ENCODE assay signal across 12 cellular contexts in the genomic region with DNA sequence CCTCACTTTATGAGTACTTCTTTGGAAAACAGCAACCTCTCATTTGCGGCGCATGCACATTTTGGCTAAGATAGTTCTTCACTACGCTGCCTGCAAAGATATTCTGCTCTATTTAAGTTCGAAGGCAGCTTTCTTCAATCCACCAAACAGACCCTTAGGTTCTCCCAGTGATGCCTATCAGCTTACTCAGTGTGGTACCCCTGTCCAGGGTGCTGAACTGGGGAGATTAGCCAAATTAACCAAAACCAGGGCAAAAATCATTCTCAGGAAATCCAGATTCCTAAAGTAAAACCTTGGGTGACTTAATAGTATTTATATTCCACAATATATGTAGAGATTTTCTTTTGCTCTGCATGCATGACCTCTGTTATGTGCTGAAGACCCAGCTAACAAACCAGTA.
A peak's percentile ranks its signal among the peaks of the same experiment; 100 is the strongest.
DNase-seq lines count a peak whose midpoint lies in the region; ATAC-seq and TF ChIP-seq lines count a peak whose summit lies in the region.
"Had no signal": no experiment of that assay in that cellular context is flagged by ENCODE, and none has a peak within 500 bp of the region (broad histone marks: within the 10 kb centered on the region; RNA-seq: fewer than 3 reads in every experiment).

No MANE protein-coding gene starts in this region.

- H3K36me3 ChIP-seq in psoas muscle (ENCODE audit: insufficient read depth in 1 of 2, low read depth in 1 of 2): no peaks in the 10 kb centered on the region

- TF ChIP-seq CTCF in fibroblast of villous mesenchyme (IDR thresholded peaks at IDR 0.05; ENCODE audit: insufficient read depth, low read depth, low read length): no peak
- no peak for TF ChIP-seq CTCF in lower leg skin (IDR thresholded peaks at IDR 0.05)
- TF ChIP-seq CTCF in psoas muscle (IDR thresholded peaks at IDR 0.05): no peak

- ATAC-seq in GM19351 (IDR thresholded peaks at IDR 0.05; ENCODE audit: unreplicated experiment): no peak
- ATAC-seq in psoas muscle: no peak
- ATAC-seq: stimulated activated effector memory CD8-positive, alpha-beta T cell treated with anti-CD3 and anti-CD28 coated beads, Interleukin-12 subunit alpha, Interleukin-12 subunit beta, amount 100 ng/mL, for 72 hours had no signal

- no peaks in the 10 kb centered on the region for H3K9me3 ChIP-seq in psoas muscle

- DNase-seq in stimulated activated CD4-positive, alpha-beta T cell treated with anti-CD3 and anti-CD28 coated beads, Interleukin-15, amount 100 ng/mL, for 24 hours: peak; percentile 2
- no peak for DNase-seq in stimulated activated CD4-positive, alpha-beta T cell treated with anti-CD3 and anti-CD28 coated beads, Interleukin-4, amount 100 ng/mL, for 4 hours
- DNase-seq in RPMI7951 (ENCODE audit: low read depth) (peak; percentile 3), fibroblast of villous mesenchyme (ENCODE audit: low read depth) (peak; percentile 23), lower leg skin (ENCODE audit: low spot score in 2 of 2) (no peak), NCI-H524 treated with DMSO at 0.1 percent for 48 hours (lab: John Stamatoyannopoulos, UW) (no peak), psoas muscle (no peak)
- DNase-seq: cortex of kidney, SHP77 treated with DMSO at 0.1 percent for 48 hours had no signal

- no peaks in the 10 kb centered on the region for H3K4me1 ChIP-seq in psoas muscle

- H3K4me3 ChIP-seq in fibroblast of villous mesenchyme (ENCODE audit: low read depth, low read length): no peak overlapping the region
- no peak overlapping the region for H3K4me3 ChIP-seq in lower leg skin (ENCODE audit: low read depth, poor library complexity, severe bottlenecking)
- no peak overlapping the region for H3K4me3 ChIP-seq in psoas muscle

- no peak for TF ChIP-seq POLR2A in lower leg skin (IDR thresholded peaks at IDR 0.05)

- 46 to 51% methylated on average over 4 of the region's 4 CpGs for WGBS in lower leg skin, 2 donors
- WGBS in psoas muscle, 3 donors: 52 to 55% (median 55%) methylated on average over 4 of the region's 4 CpGs

- intact Hi-C loops in lower leg skin (cut with DNase I; ENCODE audit: low total_unique reads): no loop called here
- intact Hi-C loops in psoas muscle (cut with DNase I): no loop called here

- no peak overlapping the region for H3K27ac ChIP-seq in psoas muscle
- H3K27ac ChIP-seq: KMS-11 had no signal

- no peaks in the 10 kb centered on the region for H3K27me3 ChIP-seq in psoas muscle (ENCODE audit: insufficient read depth in 3 of 3, low read length in 2 of 3)

Comparison
In these comparisons a context has a peak if more than half of its experiments do, and no peak if none do; other contexts are left out.
1. DNase-seq: peak in stimulated activated CD4-positive, alpha-beta T cell treated with anti-CD3 and anti-CD28 coated beads, Interleukin-15, amount 100 ng/mL, for 24 hours (single experiment), RPMI7951 (single experiment) and fibroblast of villous mesenchyme (single experiment); none in stimulated activated CD4-positive, alpha-beta T cell treated with anti-CD3 and anti-CD28 coated beads, Interleukin-4, amount 100 ng/mL, for 4 hours (0 of 2), lower leg skin (0 of 2), NCI-H524 treated with DMSO at 0.1 percent for 48 hours (single experiment) and psoas muscle (0 of 2).